Comparison of ENCODE assay signal across 10 cellular contexts in the genomic region with DNA sequence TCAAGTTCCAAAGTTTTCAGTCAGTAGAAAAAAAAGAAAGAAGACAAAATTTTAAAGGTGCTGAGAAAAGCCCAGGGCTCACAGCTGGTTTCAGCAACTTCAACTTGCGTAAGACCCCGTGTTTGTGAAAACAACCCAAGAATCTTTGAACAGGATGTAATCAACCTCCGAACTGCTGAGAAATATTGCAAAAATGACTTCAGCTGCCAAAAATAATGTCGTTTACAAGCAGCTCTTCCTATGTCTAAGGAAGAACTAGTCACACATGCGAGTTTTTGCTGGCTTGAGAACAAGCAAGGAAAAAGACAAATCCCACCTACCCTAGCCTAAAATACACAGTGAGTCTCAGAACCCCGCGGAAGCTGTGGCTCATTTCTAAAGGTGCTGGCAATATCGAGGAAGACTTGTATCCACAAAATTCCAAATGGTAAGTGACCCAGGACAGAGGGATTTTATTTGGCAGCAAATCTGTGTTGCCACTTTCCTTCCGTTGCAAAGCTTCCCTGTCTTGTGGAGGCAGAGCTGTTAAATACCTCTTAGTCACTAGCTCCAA. TPM values are rescaled to one million over a fixed set of nuclear protein-coding genes. Genes with fewer than 3 reads are reported as not detected.
DNase-seq lines count a peak whose midpoint lies in the region; ATAC-seq, FAIRE-seq and TF ChIP-seq lines count a peak whose summit lies in the region.
"Had no signal": no experiment of that assay in that cellular context is flagged by ENCODE, and none has a peak within 500 bp of the region (broad histone marks: within the 10 kb centered on the region; RNA-seq: fewer than 3 reads in every experiment).

No MANE protein-coding gene starts in this region.

- in situ Hi-C loops in GM23248 (cut with MboI): no loop called here

- H3K27me3 ChIP-seq in GM23248 (replicated peaks; ENCODE audit: insufficient read depth) (no peaks in the 10 kb centered on the region), astrocyte (ENCODE audit: insufficient read depth, low read length) (no peaks in the 10 kb centered on the region)

- FAIRE-seq in astrocyte (lab: Jason Lieb, UNC): peak; percentile 56

- no peaks in the 10 kb centered on the region for H3K4me1 Mint-ChIP-seq in astrocyte (ENCODE audit: low read depth, unreplicated experiment)
- peaks cover 6% of the 10 kb centered on the region for H3K4me1 Mint-ChIP-seq in activated naive CD8-positive, alpha-beta T cell treated with anti-CD3 and anti-CD28 coated beads for 36 hours

- no peaks in the 10 kb centered on the region for H3K79me2 ChIP-seq in GM23248 (ENCODE audit: insufficient read depth)
- no peaks in the 10 kb centered on the region for H3K79me2 ChIP-seq in astrocyte (ENCODE audit: insufficient read depth, low read length)

- peak overlapping the region; percentile 78 for H2AFZ ChIP-seq in GM23248
- peak overlapping the region; percentile 18 for H2AFZ ChIP-seq in astrocyte (ENCODE audit: low read depth, low read length)

- no peaks in the 10 kb centered on the region for H3K9me2 ChIP-seq in GM23248 (ENCODE audit: insufficient read depth)

- no peaks in the 10 kb centered on the region for H4K20me1 ChIP-seq in GM23248 (ENCODE audit: insufficient read depth)
- no peaks in the 10 kb centered on the region for H4K20me1 ChIP-seq in astrocyte (ENCODE audit: insufficient read depth, low read length)

- no peak overlapping the region for H3K27ac Mint-ChIP-seq in astrocyte (ENCODE audit: unreplicated experiment)
- no peak overlapping the region for H3K27ac Mint-ChIP-seq in activated naive CD8-positive, alpha-beta T cell treated with anti-CD3 and anti-CD28 coated beads for 36 hours

- intact Hi-C loops in left ventricle myocardium superior (cut with micrococcal nuclease): no loop called here

- no peaks in the 10 kb centered on the region for H3K36me3 ChIP-seq in GM23248 (ENCODE audit: low read depth)
- no peaks in the 10 kb centered on the region for H3K36me3 ChIP-seq in astrocyte (ENCODE audit: insufficient read depth, low read length)

- H3F3A ChIP-seq in GM23248 (ENCODE audit: insufficient read depth): peaks cover 16% of the 10 kb centered on the region

- DNase-seq in GM23248 (peak; percentile 82), astrocyte (ENCODE audit: low read depth) (peak; percentile 74), left ventricle myocardium superior (no peak), skeletal muscle cell (ENCODE audit: low read depth) (peak; percentile 83), NCI-H2107 treated with DMSO at 0.1 percent for 48 hours (lab: John Stamatoyannopoulos, UW; ENCODE audit: unreplicated experiment) (no peak)
- no peak for DNase-seq in activated naive CD8-positive, alpha-beta T cell treated with anti-CD3 and anti-CD28 coated beads for 36 hours
- DNase-seq: DMS79 treated with DMSO at 0.1 percent for 48 hours, MM.1S had no signal

- H3K9me3 ChIP-seq in GM23248 (ENCODE audit: low read depth): no peaks in the 10 kb centered on the region
- no peaks in the 10 kb centered on the region for H3K9me3 ChIP-seq in astrocyte (ENCODE audit: insufficient read depth, low read depth, low read length)

- peaks cover 2% of the 10 kb centered on the region for H3K27me3 Mint-ChIP-seq in astrocyte (ENCODE audit: low read depth, unreplicated experiment)
- peaks cover 11% of the 10 kb centered on the region for H3K27me3 Mint-ChIP-seq in activated naive CD8-positive, alpha-beta T cell treated with anti-CD3 and anti-CD28 coated beads for 36 hours

- no peaks in the 10 kb centered on the region for H3K36me3 Mint-ChIP-seq in astrocyte (ENCODE audit: low read depth, unreplicated experiment)
- no peaks in the 10 kb centered on the region for H3K36me3 Mint-ChIP-seq in activated naive CD8-positive, alpha-beta T cell treated with anti-CD3 and anti-CD28 coated beads for 36 hours

- peak overlapping the region; percentile 82 for H3K4me2 ChIP-seq in GM23248 (ENCODE audit: unreplicated experiment)
- H3K4me2 ChIP-seq in astrocyte (ENCODE audit: low read length): peak overlapping the region; percentile 69

- H3K4me3 Mint-ChIP-seq in astrocyte (ENCODE audit: unreplicated experiment): no peak overlapping the region
- no peak overlapping the region for H3K4me3 Mint-ChIP-seq in activated naive CD8-positive, alpha-beta T cell treated with anti-CD3 and anti-CD28 coated beads for 36 hours

- ATAC-seq in left ventricle myocardium superior: peak; percentile 51
- ATAC-seq in HG02610 (IDR thresholded peaks at IDR 0.05; ENCODE audit: unreplicated experiment): no peak
- no peak for ATAC-seq in GM21576 (IDR thresholded peaks at IDR 0.05; ENCODE audit: unreplicated experiment)

- WGBS in GM23248 (ENCODE audit: low coverage in 1 of 2, low lambda C conversion rate in 2 of 2, missing lambda C conversion rate in 2 of 2), 2 experiments: 0 to 3% methylated on average over 9 of the region's 9 CpGs

- H3K4me1 ChIP-seq in GM23248 (ENCODE audit: insufficient read depth) (peaks cover 15% of the 10 kb centered on the region), astrocyte (ENCODE audit: insufficient read depth, low read length) (no peaks in the 10 kb centered on the region)

- no peaks in the 10 kb centered on the region for H3K9me3 Mint-ChIP-seq in astrocyte (ENCODE audit: unreplicated experiment)
- no peaks in the 10 kb centered on the region for H3K9me3 Mint-ChIP-seq in activated naive CD8-positive, alpha-beta T cell treated with anti-CD3 and anti-CD28 coated beads for 36 hours

- peak overlapping the region; percentile 48; the same call in 1 of the 2 replicates for H3K9ac ChIP-seq in GM23248
- H3K9ac ChIP-seq in astrocyte (ENCODE audit: low read length): peak overlapping the region; percentile 29

- no peak for TF ChIP-seq CTCF in astrocyte (IDR thresholded peaks at IDR 0.05; ENCODE audit: insufficient read depth, low read depth, low read length)

- H3K4me3 ChIP-seq in GM23248 (peak overlapping the region; percentile 66), astrocyte (ENCODE audit: insufficient read depth, low read depth, low read length) (peak overlapping the region; percentile 37), skeletal muscle cell (ENCODE audit: low read depth, low read length) (peak overlapping the region; percentile 33)

- H3K27ac ChIP-seq in GM23248 (peak overlapping the region; percentile 43), astrocyte (ENCODE audit: low read depth, low read length) (peak overlapping the region; percentile 15)

RNA-seq across cellular contexts. Expression of gene SLC8A1, which starts 59.8 kb away (rescaled TPM):
- total RNA-seq in GM23248 (2014; rRNA removed; shearing (Covaris generic)): 82.1 and 83.4 TPM in 2 replicates
- 11.6 and 13.8 TPM in 2 replicates for polyA plus RNA-seq in GM23248 (2016; fragmentation: Nextera tagmentation; extraction: Ambion mirVana)
- 33.5 and 34.8 TPM in 2 replicates for total RNA-seq in astrocyte
- total RNA-seq in left ventricle myocardium superior: 1,122 TPM
- total RNA-seq in activated naive CD8-positive, alpha-beta T cell treated with anti-CD3 and anti-CD28 coated beads for 36 hours: under 1 TPM; 0.22 to 0.31 TPM

Comparison
In these comparisons a context has a peak if more than half of its experiments do, and no peak if none do; other contexts are left out.
1. DNase-seq: peak in GM23248 (single experiment), astrocyte (single experiment) and skeletal muscle cell (single experiment); none in left ventricle myocardium superior (single experiment), NCI-H2107 treated with DMSO at 0.1 percent for 48 hours (single experiment) and activated naive CD8-positive, alpha-beta T cell treated with anti-CD3 and anti-CD28 coated beads for 36 hours (single experiment).
2. RNA of gene SLC8A1, which starts 59.8 kb away (total RNA-seq): 1,122 TPM in left ventricle myocardium superior (single experiment), 82.1 to 83.4 TPM in GM23248 and 33.5 to 34.8 TPM in astrocyte; 0.22 to 0.31 TPM in activated naive CD8-positive, alpha-beta T cell treated with anti-CD3 and anti-CD28 coated beads for 36 hours; every median in the first group is over 10 times any median in the second.
3. Peak in every context shown above with its lines, with median percentiles within 50 percentile points of each other: H3K4me3 ChIP-seq.